1 cellular context compared by ENCODE assay signal in genomic region chr7:138431517-138431916, GRCh38.
TF ChIP-seq lines count a peak whose summit lies in the region.

No MANE protein-coding gene starts in this region.

TF ChIP-seq in K562, 482 proteins besides CTCF, POLR2A, EP300 and RAD21 (continued from another document and continues in another):
- TF ChIP-seq HOXB6 (CRISPR knock-in tag; IDR thresholded peaks at IDR 0.05; ENCODE audit: borderline replicate concordance) (no peak), SNAPC5 (CRISPR knock-in tag; IDR thresholded peaks at IDR 0.05) (no peak), SRSF1 (IDR thresholded peaks at IDR 0.05; ENCODE audit: low read depth, low read length) (no peak), ZBTB12 (CRISPR knock-in tag; IDR thresholded peaks at IDR 0.05) (0 out of 2 replicates have a peak, but pooled peaks have one; percentile 27), TFAM (CRISPR knock-in tag; conservative IDR thresholded peaks at IDR 0.05) (no peak), HNRNPUL1 (IDR thresholded peaks at IDR 0.05; ENCODE audit: low read length) (no peak), KAT2B (IDR thresholded peaks at IDR 0.05; ENCODE audit: low read depth, low read length) (no peak), EP400 (IDR thresholded peaks at IDR 0.05) (no peak), CBFA2T3 (IDR thresholded peaks at IDR 0.05) (peak; percentile 81), NELFE (IDR thresholded peaks at IDR 0.05; ENCODE audit: insufficient read depth, insufficient read length) (no peak), GABPA (tag; conservative IDR thresholded peaks at IDR 0.05; ENCODE audit: low read depth) (no peak), ZNF395 (CRISPR knock-in tag; IDR thresholded peaks at IDR 0.05) (no peak), KDM4B (IDR thresholded peaks at IDR 0.05; ENCODE audit: borderline replicate concordance in 2 of 2, low read depth in 1 of 2) (no peak), ZBTB7A (IDR thresholded peaks at IDR 0.05; ENCODE audit: borderline replicate concordance, control insufficient read depth, low read depth, low read length) (no peak), GABPB1 (CRISPR knock-in tag; IDR thresholded peaks at IDR 0.05) (no peak), HDAC1 (IDR thresholded peaks at IDR 0.05) (no peak), E4F1 (CRISPR knock-in tag; IDR thresholded peaks at IDR 0.05; ENCODE audit: borderline replicate concordance) (no peak), POLR2H (tag; IDR thresholded peaks at IDR 0.05; ENCODE audit: low read depth) (no peak), NR0B1 (IDR thresholded peaks at IDR 0.05; ENCODE audit: partially characterized antibody) (no peak), NR2F6 (CRISPR knock-in tag; IDR thresholded peaks at IDR 0.05) (no peak), FOXP1 (CRISPR knock-in tag; IDR thresholded peaks at IDR 0.05) (no peak), ESRRA (IDR thresholded peaks at IDR 0.05; ENCODE audit: borderline replicate concordance, low read depth) (no peak), RBM25 (IDR thresholded peaks at IDR 0.05; ENCODE audit: low read depth, low read length, severe bottlenecking) (no peak), ZNF764 (CRISPR knock-in tag; IDR thresholded peaks at IDR 0.05; ENCODE audit: low read depth) (no peak), CREBBP (IDR thresholded peaks at IDR 0.05; ENCODE audit: low read depth, low read length) (no peak), HBP1 (CRISPR knock-in tag; IDR thresholded peaks at IDR 0.05) (no peak), FOXJ3 (CRISPR knock-in tag; IDR thresholded peaks at IDR 0.05) (no peak), ZBTB9 (CRISPR knock-in tag; IDR thresholded peaks at IDR 0.05) (peak; percentile 73), ATF6 (CRISPR knock-in tag; IDR thresholded peaks at IDR 0.05) (no peak), TCF7 (IDR thresholded peaks at IDR 0.05; ENCODE audit: borderline replicate concordance) (no peak), ZNF263 (CRISPR knock-in tag; IDR thresholded peaks at IDR 0.05; ENCODE audit: borderline replicate concordance) (no peak), HDAC8 (tag; IDR thresholded peaks at IDR 0.05) (no peak), ZNF324 (CRISPR knock-in tag; IDR thresholded peaks at IDR 0.05) (0 out of 2 replicates have a peak, but pooled peaks have one; percentile 35), CHD1 (IDR thresholded peaks at IDR 0.05; ENCODE audit: low read length) (no peak), CHCHD3 (CRISPR knock-in tag; IDR thresholded peaks at IDR 0.05) (no peak), U2AF1 (optimal IDR thresholded peaks at IDR 0.05; ENCODE audit: low read depth, low read length) (no peak), ILF3 (IDR thresholded peaks at IDR 0.05; ENCODE audit: borderline replicate concordance) (no peak), ZNF140 (CRISPR knock-in tag; IDR thresholded peaks at IDR 0.05) (no peak), ELF1 (tag; IDR thresholded peaks at IDR 0.05) (no peak), C11orf30 (IDR thresholded peaks at IDR 0.05; ENCODE audit: low read depth) (no peak), ZNF589 (CRISPR knock-in tag; IDR thresholded peaks at IDR 0.05; ENCODE audit: low read depth) (no peak), MEF2D (tag; conservative IDR thresholded peaks at IDR 0.05; ENCODE audit: low read depth) (0 out of 2 replicates have a peak, but pooled peaks have one; percentile 47), PHF20 (IDR thresholded peaks at IDR 0.05; ENCODE audit: partially characterized antibody) (no peak), E2F8 (IDR thresholded peaks at IDR 0.05; ENCODE audit: low read depth, partially characterized antibody) (no peak), EWSR1 (IDR thresholded peaks at IDR 0.05; ENCODE audit: borderline replicate concordance, low read depth, partially characterized antibody) (no peak), SIX5 (IDR thresholded peaks at IDR 0.05; ENCODE audit: borderline replicate concordance in 1 of 2, insufficient read depth in 1 of 2, low read depth in 1 of 2, low read length in 2 of 2) (no peak), OTX1 (CRISPR knock-in tag; IDR thresholded peaks at IDR 0.05) (no peak), MAX (CRISPR knock-in tag; IDR thresholded peaks at IDR 0.05) (no peak), POLR2B (IDR thresholded peaks at IDR 0.05; ENCODE audit: low read depth, partially characterized antibody) (no peak), ZNF398 (CRISPR knock-in tag; IDR thresholded peaks at IDR 0.05) (no peak), TFAP4 (CRISPR knock-in tag; IDR thresholded peaks at IDR 0.05; ENCODE audit: borderline replicate concordance) (peak; percentile 60), SMARCA4 (IDR thresholded peaks at IDR 0.05) (no peak), SMARCE1 (IDR thresholded peaks at IDR 0.05) (no peak), RBM34 (IDR thresholded peaks at IDR 0.05; ENCODE audit: borderline replicate concordance, insufficient read depth, low read length) (no peak), GTF2A2 (tag; IDR thresholded peaks at IDR 0.05) (no peak), ZNF561 (CRISPR knock-in tag; conservative IDR thresholded peaks at IDR 0.05) (no peak)
